8 cellular contexts compared by ENCODE assay signal in the genomic region with DNA sequence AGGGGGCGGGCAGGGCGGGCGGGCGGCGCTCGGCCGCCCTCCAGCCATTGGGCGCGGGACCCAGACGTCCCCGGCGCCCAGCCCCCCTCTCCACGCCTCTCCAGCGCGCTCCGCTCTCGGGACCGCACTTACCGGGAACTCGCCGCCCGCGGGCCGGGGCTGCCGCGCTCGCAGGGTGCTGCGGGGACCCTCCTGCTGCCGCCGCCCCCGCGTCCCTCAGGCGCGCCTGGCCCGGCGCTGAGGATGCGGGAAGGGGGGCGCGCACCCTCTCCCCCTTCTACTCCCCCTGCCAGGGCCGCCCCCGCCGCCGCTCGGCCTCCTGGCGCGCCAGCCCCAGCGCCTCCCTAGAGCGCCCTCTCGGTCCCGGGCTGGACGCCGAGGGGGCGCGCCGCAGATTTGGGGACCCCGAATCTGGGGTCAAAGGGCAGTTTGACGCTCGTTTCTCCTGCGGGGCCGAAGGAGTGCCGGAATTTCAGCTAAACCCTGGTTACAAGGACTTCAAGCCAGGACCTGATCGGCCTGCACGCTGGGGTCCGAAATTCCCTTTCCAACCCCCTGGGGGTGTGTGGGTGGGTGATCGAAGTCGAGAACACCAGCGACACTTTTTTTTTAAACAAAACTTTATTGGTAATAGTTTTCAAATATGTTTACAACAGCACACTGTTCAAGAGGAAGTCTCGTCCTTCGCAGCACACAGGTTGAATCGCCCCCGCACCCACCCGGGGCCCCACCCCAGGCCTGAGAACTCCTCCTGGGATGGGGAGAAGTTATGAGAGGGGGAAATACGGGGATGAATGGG. TPM values are rescaled to one million over a fixed set of nuclear protein-coding genes. Genes with fewer than 3 reads are reported as not detected.
DNase-seq lines count a peak whose midpoint lies in the region; FAIRE-seq and TF ChIP-seq lines count a peak whose summit lies in the region.

No MANE protein-coding gene starts in this region.

- no peak for FAIRE-seq in bronchial epithelial cell (lab: Jason Lieb, UNC)

- H3K4me3 ChIP-seq in HFF-Myc (replicated peaks; ENCODE audit: low read depth, low read length) (peak overlapping the region; percentile 59), bronchial epithelial cell (ENCODE audit: low read depth, low read length) (peak overlapping the region; percentile 54)

- DNase-seq in NCI-H2081 (lab: John Stamatoyannopoulos, UW) (peak; percentile 89 to 90), NCI-H2081 treated with DMSO at 0.1 percent for 48 hours (lab: John Stamatoyannopoulos, UW) (no peak), HFF-Myc (ENCODE audit: extremely low read depth, low read depth) (no peak), MV-4-11 (lab: John Stamatoyannopoulos, UW) (peak; percentile 75), UCSD-AML1 (lab: John Stamatoyannopoulos, UW; ENCODE audit: unreplicated experiment) (peak; percentile 89), bronchial epithelial cell (ENCODE audit: low read depth) (peak; percentile 51)
- DNase-seq in stimulated activated CD4-positive, alpha-beta T cell treated with anti-CD3 and anti-CD28 coated beads, Interleukin-2, amount 100 ng/mL, for 48 hours: peak; percentile 63 to 64

- TF ChIP-seq CTCF in HFF-Myc (IDR thresholded peaks at IDR 0.05; ENCODE audit: low read depth, low read length, missing control alignments): peak; percentile 25
- no peak for TF ChIP-seq CTCF in bronchial epithelial cell (IDR thresholded peaks at IDR 0.05; ENCODE audit: insufficient read depth, low read length, severe bottlenecking)

- peak overlapping the region; percentile 90 for H3K27ac ChIP-seq in layer of hippocampus (ENCODE audit: low read depth, low read length)

- H3K27me3 ChIP-seq in bronchial epithelial cell (ENCODE audit: control insufficient read depth, insufficient read depth, low read length): no peaks in the 10 kb centered on the region
- no peaks in the 10 kb centered on the region for H3K27me3 ChIP-seq in layer of hippocampus (ENCODE audit: control insufficient read depth, insufficient read depth, low read length)

- peaks cover 8% of the 10 kb centered on the region for H3K36me3 ChIP-seq in bronchial epithelial cell (ENCODE audit: control insufficient read depth, insufficient read depth, low read length)

RNA-seq across cellular contexts. Expression of a gene that starts 0.7 kb away (rescaled TPM):
- total RNA-seq in bronchial epithelial cell: 14.7 and 16.8 TPM in 2 replicates

RNA-seq across cellular contexts. Expression of a gene that starts 5.7 kb away (rescaled TPM):
- not detected in 2 replicates for total RNA-seq in bronchial epithelial cell

RNA-seq across cellular contexts. Expression of a gene that starts 18.7 kb away (rescaled TPM):
- 0.26 and 1.4 TPM in 2 replicates for total RNA-seq in bronchial epithelial cell

RNA-seq across cellular contexts. Expression of a gene that starts 26.3 kb away (rescaled TPM):
- total RNA-seq in bronchial epithelial cell: 13.7 and 13.8 TPM in 2 replicates

RNA-seq across cellular contexts. Expression of a gene that starts 29.4 kb away (rescaled TPM):
- not detected in 2 replicates for total RNA-seq in bronchial epithelial cell

Comparison
In these comparisons a context has a peak if more than half of its experiments do, and no peak if none do; other contexts are left out.
1. DNase-seq: peak in NCI-H2081 (2 of 2), MV-4-11 (single experiment), UCSD-AML1 (single experiment), bronchial epithelial cell (single experiment) and stimulated activated CD4-positive, alpha-beta T cell treated with anti-CD3 and anti-CD28 coated beads, Interleukin-2, amount 100 ng/mL, for 48 hours (2 of 2); none in NCI-H2081 treated with DMSO at 0.1 percent for 48 hours (single experiment) and HFF-Myc (single experiment).